8 cellular contexts compared by ENCODE assay signal in genomic region chr1:111204211-111204883, GRCh38. TPM values are rescaled to one million over a fixed set of nuclear protein-coding genes. Genes with fewer than 3 reads are reported as not detected.
DNase-seq lines count a peak whose midpoint lies in the region; ATAC-seq, FAIRE-seq and TF ChIP-seq lines count a peak whose summit lies in the region.

No MANE protein-coding gene starts in this region.

- DNase-seq in A549 (ENCODE audit: low read depth in 1 of 2, low spot score in 1 of 2): peak in 1 of 2 experiments; percentile 10
- DNase-seq in RWPE1 (ENCODE audit: low spot score): peak; percentile 59
- peak; percentile 24 for DNase-seq in activated naive CD8-positive, alpha-beta T cell treated with anti-CD3 and anti-CD28 coated beads, Interleukin-2, amount 50 U/mL, for 16 hours (ENCODE audit: low read depth, low spot score)
- DNase-seq in keratinocyte (ENCODE audit: low read depth, low spot score): no peak
- peak in 2 of 3 donors; percentile 41 to 44 for DNase-seq in stimulated activated CD4-positive, alpha-beta T cell treated with anti-CD3 and anti-CD28 coated beads, TNF-alpha, amount 100 ng/mL, for 48 hours (ENCODE audit: low read depth in 3 of 3)
- no peak for DNase-seq in inferior parietal cortex (ENCODE audit: extremely low spot score)

- no peak for TF ChIP-seq CTCF in A549 (IDR thresholded peaks at IDR 0.05)
- TF ChIP-seq CTCF in RWPE1 (conservative IDR thresholded peaks at IDR 0.05; ENCODE audit: low read depth): no peak
- TF ChIP-seq CTCF in keratinocyte (optimal IDR thresholded peaks at IDR 0.05 in 1 of 3, IDR thresholded peaks at IDR 0.05 in 1 of 3, conservative IDR thresholded peaks at IDR 0.05 in 1 of 3; ENCODE audit: extremely low read depth in 1 of 3, insufficient read depth in 2 of 3, low read length in 3 of 3): peak in 1 of 3 experiments; percentile 35

- peak overlapping the region; percentile 88 for H3K4me2 ChIP-seq in A549
- peak overlapping the region; percentile 43 for H3K4me2 ChIP-seq in keratinocyte (ENCODE audit: control insufficient read depth, extremely low read depth, insufficient read depth, low read depth, low read length)

- H3K9me1 ChIP-seq in keratinocyte (ENCODE audit: control insufficient read depth, extremely low read depth, insufficient read depth, low read length): no peaks in the 10 kb centered on the region

- TF ChIP-seq EP300 in A549 (IDR thresholded peaks at IDR 0.05): no peak

- POLR2A ChIA-PET in A549 (lab: Yijun Ruan, JAX) (no interaction called here), RWPE1 (lab: Yijun Ruan, JAX; ENCODE audit: low non-redundant PET) (interaction anchor here (0.6 kb wide), 1 partner anchor 31 kb away, joined by 3 read pairs; no protein-coding TSS in a partner anchor)

- peak overlapping the region; percentile 61 for H3K4me3 ChIP-seq in A549
- peak overlapping the region; percentile 37 to 42 (median 40) for H3K4me3 ChIP-seq in keratinocyte (ENCODE audit: control insufficient read depth in 2 of 3, extremely low read depth in 1 of 3, insufficient read depth in 2 of 3, low read depth in 1 of 3, low read length in 3 of 3)

- peak overlapping the region; percentile 37 for H2AFZ ChIP-seq in keratinocyte (ENCODE audit: control insufficient read depth, low read length)

- no peaks in the 10 kb centered on the region for H3K79me2 ChIP-seq in keratinocyte (ENCODE audit: control insufficient read depth, insufficient read depth, low read length)

- H3K9ac ChIP-seq in keratinocyte (ENCODE audit: control insufficient read depth, extremely low read depth, insufficient read depth, low read length): peak overlapping the region; percentile 47

- FAIRE-seq in A549 (lab: Jason Lieb, UNC) (no peak), keratinocyte (lab: Jason Lieb, UNC) (no peak)

- TF ChIP-seq POLR2A in A549 (IDR thresholded peaks at IDR 0.05; ENCODE audit: low read length): no peak

- no peaks in the 10 kb centered on the region for H3K36me3 ChIP-seq in keratinocyte (ENCODE audit: control insufficient read depth in 2 of 2, extremely low read depth in 1 of 2, insufficient read depth in 2 of 2, low read length in 2 of 2)

- TF ChIP-seq RAD21 in A549 (conservative IDR thresholded peaks at IDR 0.05 in 1 of 2, IDR thresholded peaks at IDR 0.05 in 1 of 2): no peak

- H3K27me3 ChIP-seq in keratinocyte (ENCODE audit: control insufficient read depth, extremely low read depth, insufficient read depth, low read length): no peaks in the 10 kb centered on the region

- H3K27ac ChIP-seq in A549 (peak overlapping the region; percentile 65 to 87; a peak in 5 of 6 replicates), RWPE1 (peak overlapping the region; percentile 64), keratinocyte (ENCODE audit: control insufficient read depth, insufficient read depth, low read length) (no peak overlapping the region)

- CTCF ChIA-PET in A549 (lab: Yijun Ruan, JAX): no interaction called here
- CTCF ChIA-PET in RWPE1 (lab: Yijun Ruan, JAX): no interaction called here

- H4K20me1 ChIP-seq in keratinocyte (ENCODE audit: control insufficient read depth, extremely low read depth, insufficient read depth, low read length): no peaks in the 10 kb centered on the region

- H3K9me3 ChIP-seq in A549: no peaks in the 10 kb centered on the region
- no peaks in the 10 kb centered on the region for H3K9me3 ChIP-seq in keratinocyte (ENCODE audit: control insufficient read depth, low read depth, low read length)

- H3K4me1 ChIP-seq in A549 (no peaks in the 10 kb centered on the region), keratinocyte (ENCODE audit: control insufficient read depth, extremely low read depth, insufficient read depth, low read length) (peaks cover 35% of the 10 kb centered on the region)

- dilution Hi-C loops in keratinocyte (cut with MboI; ENCODE audit: extremely low pct_ligation_motif_present, low sequenced_read_pairs): no loop called here

- ATAC-seq in A549 (peak; percentile 63 to 81; a peak in 5 of 6 replicates), GM18858 (IDR thresholded peaks at IDR 0.05; ENCODE audit: unreplicated experiment) (peak; percentile 40), HG03039 (IDR thresholded peaks at IDR 0.05; ENCODE audit: unreplicated experiment) (peak; percentile 75)

- WGBS in A549 (ENCODE audit: missing lambda C conversion rate): 27% methylated on average over 9 of the region's 58 CpGs

TF ChIP-seq in A549, 52 proteins besides CTCF, POLR2A, EP300 and RAD21:
- TF ChIP-seq PHF8 (IDR thresholded peaks at IDR 0.05; ENCODE audit: borderline replicate concordance, low read depth) (no peak), E2F6 (IDR thresholded peaks at IDR 0.05; ENCODE audit: borderline replicate concordance, low read depth) (peak; percentile 71), CEBPB (IDR thresholded peaks at IDR 0.05) (no peak), MAX (IDR thresholded peaks at IDR 0.05) (peak; percentile 63; the same call in 1 of the 2 replicates)

RNA-seq across cellular contexts. Expression of gene DENND2D, which starts 3.9 kb away (rescaled TPM):
- 3.4 and 3.6 TPM in 2 replicates for polyA plus RNA-seq in A549 (2011; rRNA removed)
- polyA plus RNA-seq in A549 (2012; cell fraction: cytosol; rRNA removed): 0.83 and 0.96 TPM in 2 replicates
- polyA plus RNA-seq in A549 (2012; cell fraction: nucleus; rRNA removed): 0.47 and 0.83 TPM in 2 replicates
- 1.3 to 1.7 TPM (median 1.6 TPM) in 3 replicates for polyA plus RNA-seq in A549 (2017; fragmentation: RNase III; extraction: RNeasy Plus Mini Kit Qiagen cat#74134 plus additional on column Dnase treatment)
- 3.3 and 3.4 TPM in 2 replicates for polyA minus RNA-seq in A549 (2011; rRNA and poly(A)+ RNA removed)
- 5.3 to 8.9 TPM (median 7.8 TPM) in 3 replicates for polyA plus RNA-seq in keratinocyte
- 15.2 TPM for polyA plus RNA-seq in keratinocyte (2011; ENCODE audit: low read depth)
- 6.5 and 10.1 TPM in 2 replicates for polyA plus RNA-seq in keratinocyte (2011; cell fraction: cytosol; rRNA removed)
- 5.8 and 8.6 TPM in 2 replicates for polyA plus RNA-seq in keratinocyte (2011; cell fraction: nucleus; rRNA removed)
- 4.9 and 20.1 TPM in 2 replicates for polyA plus RNA-seq in keratinocyte (2012; ENCODE audit: low replicate concordance)
- polyA minus RNA-seq in keratinocyte: 5.1 to 8.4 TPM (median 7.4 TPM) in 3 replicates
- 4.2 TPM for polyA minus RNA-seq in keratinocyte (2011; cell fraction: cytosol; rRNA and poly(A)+ RNA removed)
- polyA minus RNA-seq in keratinocyte (2011; cell fraction: nucleus; rRNA and poly(A)+ RNA removed): 2.5 and 4.0 TPM in 2 replicates

RNA-seq across cellular contexts. Expression of gene CHI3L2, which starts 23.2 kb away (rescaled TPM):
- polyA plus RNA-seq in A549 (2011; rRNA removed): 0.23 and 0.28 TPM in 2 replicates
- polyA plus RNA-seq in A549 (2012; cell fraction: cytosol; rRNA removed): 0.04 and 0.09 TPM in 2 replicates
- polyA plus RNA-seq in A549 (2012; cell fraction: nucleus; rRNA removed): not detected in 2 replicates
- polyA plus RNA-seq in A549 (2017; fragmentation: RNase III; extraction: RNeasy Plus Mini Kit Qiagen cat#74134 plus additional on column Dnase treatment): 0.22 to 0.43 TPM (median 0.42 TPM) in 3 replicates
- 0.08 TPM in 1 of 2 replicates, not detected in the other for polyA minus RNA-seq in A549 (2011; rRNA and poly(A)+ RNA removed)
- 1.0 to 2.5 TPM (median 2.4 TPM) in 3 replicates for polyA plus RNA-seq in keratinocyte
- polyA plus RNA-seq in keratinocyte (2011; ENCODE audit: low read depth): 1.1 TPM
- 2.7 and 3.9 TPM in 2 replicates for polyA plus RNA-seq in keratinocyte (2011; cell fraction: cytosol; rRNA removed)
- 2.4 and 2.7 TPM in 2 replicates for polyA plus RNA-seq in keratinocyte (2011; cell fraction: nucleus; rRNA removed)
- polyA plus RNA-seq in keratinocyte (2012; ENCODE audit: low replicate concordance): 1.2 and 3.2 TPM in 2 replicates
- polyA minus RNA-seq in keratinocyte: 0.89 to 1.1 TPM in 2 of 3 replicates, not detected in the other
- not detected for polyA minus RNA-seq in keratinocyte (2011; cell fraction: cytosol; rRNA and poly(A)+ RNA removed)
- 0.63 and 2.6 TPM in 2 replicates for polyA minus RNA-seq in keratinocyte (2011; cell fraction: nucleus; rRNA and poly(A)+ RNA removed)

Comparison
In these comparisons a context has a peak if more than half of its experiments do, and no peak if none do; other contexts are left out.
1. DNase-seq: peak in RWPE1 (single experiment), activated naive CD8-positive, alpha-beta T cell treated with anti-CD3 and anti-CD28 coated beads, Interleukin-2, amount 50 U/mL, for 16 hours (single experiment) and stimulated activated CD4-positive, alpha-beta T cell treated with anti-CD3 and anti-CD28 coated beads, TNF-alpha, amount 100 ng/mL, for 48 hours (2 of 3); none in keratinocyte (single experiment) and inferior parietal cortex (single experiment).
2. Peak in every context shown above with its lines, with median percentiles within 50 percentile points of each other: ATAC-seq.